Comparison of ENCODE assay signal across 24 cellular contexts in genomic region chr5:32282633-32283032, GRCh38.
"Had no signal": no experiment of that assay in that cellular context is flagged by ENCODE, and none has a peak within 500 bp of the region (broad histone marks: within the 10 kb centered on the region; RNA-seq: fewer than 3 reads in every experiment).

No MANE protein-coding gene starts in this region.

- H3K36me3 ChIP-seq: colonic mucosa, gastrocnemius medialis, uterus had no signal

- FAIRE-seq: astrocyte, islet of Langerhans, small intestine had no signal

- DNase-seq: activated CD8-positive, alpha-beta T cell treated with anti-CD3 and anti-CD28 coated beads for 36 hours; activated naive CD8-positive, alpha-beta T cell treated with anti-CD3 and anti-CD28 coated beads for 36 hours; activated T-cell treated with anti-CD3 and anti-CD28 coated beads, Interleukin-2, amount 50 U/mL, for 1 hour; central memory CD4-positive, alpha-beta T cell; colonic mucosa; gastrocnemius medialis; head of caudate nucleus; hypothalamus; mesenchymal stem cell; occipital lobe; small intestine; stimulated activated CD4-positive, alpha-beta T cell treated with anti-CD3 and anti-CD28 coated beads, Interleukin-2, amount 100 ng/mL, for 24 hours; stimulated activated naive B cell treated with anti-CD40 and anti-IgM and Interleukin-4, amounts not matched to agents 10 μg/mL and 1 μg/mL and 100 μg/mL, for 72 hours; T-cell; testis; trophoblast cell; uterus had no signal

- H3K4me3 Mint-ChIP-seq: activated CD8-positive, alpha-beta T cell treated with anti-CD3 and anti-CD28 coated beads for 36 hours; activated naive CD8-positive, alpha-beta T cell treated with anti-CD3 and anti-CD28 coated beads for 36 hours; neural crest cell; stimulated activated naive B cell treated with anti-CD40 and anti-IgM and Interleukin-4, amounts not matched to agents 10 μg/mL and 1 μg/mL and 100 μg/mL, for 72 hours; T-cell; T-helper 2 cell treated with Interferon-gamma antibody and Interleukin-4, amounts not matched to agents 5 μg/mL and 100 μg/mL, for 36 hours had no signal

- H3K4me1 ChIP-seq: colonic mucosa, uterus had no signal

- H3K27ac ChIP-seq: colonic mucosa, esophagus muscularis mucosa, gastrocnemius medialis, testis, uterus, VCaP had no signal

- ATAC-seq: activated CD8-positive, alpha-beta T cell treated with anti-CD3 and anti-CD28 coated beads for 36 hours; gastrocnemius medialis; sciatic nerve; stimulated activated naive B cell treated with anti-CD40 and anti-IgM and Interleukin-4, amounts not matched to agents 10 μg/mL and 1 μg/mL and 100 μg/mL, for 72 hours; T-cell had no signal

- H3K4me3 ChIP-seq: colonic mucosa, esophagus muscularis mucosa, gastrocnemius medialis, testis, uterus had no signal

- H3K27me3 Mint-ChIP-seq: activated CD8-positive, alpha-beta T cell treated with anti-CD3 and anti-CD28 coated beads for 36 hours; activated naive CD8-positive, alpha-beta T cell treated with anti-CD3 and anti-CD28 coated beads for 36 hours; stimulated activated naive B cell treated with anti-CD40 and anti-IgM and Interleukin-4, amounts not matched to agents 10 μg/mL and 1 μg/mL and 100 μg/mL, for 72 hours; T-cell had no signal

- H3K27ac Mint-ChIP-seq: activated CD8-positive, alpha-beta T cell treated with anti-CD3 and anti-CD28 coated beads for 36 hours; activated naive CD8-positive, alpha-beta T cell treated with anti-CD3 and anti-CD28 coated beads for 36 hours; stimulated activated naive B cell treated with anti-CD40 and anti-IgM and Interleukin-4, amounts not matched to agents 10 μg/mL and 1 μg/mL and 100 μg/mL, for 72 hours; T-cell; T-helper 2 cell treated with Interferon-gamma antibody and Interleukin-4, amounts not matched to agents 5 μg/mL and 100 μg/mL, for 36 hours had no signal

- H3K9me3 Mint-ChIP-seq: neural crest cell, T-cell had no signal

- H3K27me3 ChIP-seq: colonic mucosa, esophagus muscularis mucosa, gastrocnemius medialis, testis, uterus had no signal

- H3K9me3 ChIP-seq: colonic mucosa, esophagus muscularis mucosa, gastrocnemius medialis, testis, uterus had no signal
